ENCODE assay signal across 20 cellular contexts in the genomic region with DNA sequence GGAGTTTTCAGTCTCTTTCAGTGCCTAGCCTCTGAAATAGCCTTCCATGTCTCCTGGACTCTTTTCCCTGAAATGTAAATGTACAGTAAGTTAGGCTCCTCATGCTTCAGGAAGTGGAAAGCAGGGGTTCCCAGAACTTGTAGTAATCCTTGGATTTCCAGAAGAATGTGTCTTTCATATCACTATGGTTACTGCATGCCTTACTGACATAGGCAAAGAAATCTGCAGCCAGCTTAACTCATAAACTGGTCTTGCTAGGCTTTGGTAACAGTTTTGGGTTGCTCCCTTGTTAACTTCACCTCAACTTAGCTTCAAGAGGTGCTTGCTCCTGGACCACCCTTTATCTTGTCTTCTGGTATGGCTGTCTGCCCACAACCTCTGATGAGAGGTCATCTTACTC.
"Had no signal": no experiment of that assay in that cellular context is flagged by ENCODE, and none has a peak within 500 bp of the region (broad histone marks: within the 10 kb centered on the region; RNA-seq: fewer than 3 reads in every experiment).

No MANE protein-coding gene starts in this region.

- H3K9me3 Mint-ChIP-seq: type B pancreatic cell had no signal

- H3K27me3 Mint-ChIP-seq: activated CD4-positive, alpha-beta memory T cell treated with anti-CD3 and anti-CD28 coated beads, Interleukin-2, amount 10 ng/mL, durations not matched to agents 7 days and 5 days; naive thymus-derived CD4-positive, alpha-beta T cell; type B pancreatic cell had no signal

- DNase-seq: activated CD4-positive, alpha-beta memory T cell treated with anti-CD3 and anti-CD28 coated beads, Interleukin-2, amount 10 ng/mL, durations not matched to agents 7 days and 5 days; activated CD4-positive, alpha-beta T cell treated with anti-CD3 and anti-CD28 coated beads for 4 hours; activated effector memory CD4-positive, alpha-beta T cell treated with Interleukin-2 at 50 U/mL for 16 hours; activated naive CD4-positive, alpha-beta T cell treated with anti-CD3 and anti-CD28 coated beads, Interleukin-2, amount 50 U/mL, for 16 hours; activated T-cell treated with anti-CD3 and anti-CD28 coated beads, Interleukin-2, amount 50 U/mL, for 4 hours; adrenal gland; brain microvascular endothelial cell; dorsolateral prefrontal cortex; endodermal cell; hippocampal formation; mucosa of descending colon; naive thymus-derived CD4-positive, alpha-beta T cell; posterior cingulate gyrus; right cardiac atrium; SIG-M5; stimulated activated naive CD8-positive, alpha-beta T cell treated with anti-CD3 and anti-CD28 coated beads, Interleukin-15, Interleukin-2, amounts not matched to agents 100 U/mL and 50 U/mL, for 24 hours; T-helper 2 cell had no signal

- H3K36me3 Mint-ChIP-seq: naive thymus-derived CD4-positive, alpha-beta T cell; type B pancreatic cell; WTC11 had no signal

- H3K4me3 Mint-ChIP-seq: activated CD4-positive, alpha-beta memory T cell treated with anti-CD3 and anti-CD28 coated beads, Interleukin-2, amount 10 ng/mL, durations not matched to agents 7 days and 5 days; activated T-cell treated with anti-CD3 and anti-CD28 coated beads, Interleukin-2, amount 50 U/mL, for 4 hours; endodermal cell; naive thymus-derived CD4-positive, alpha-beta T cell; type B pancreatic cell; WTC11 had no signal

- ATAC-seq: activated T-cell treated with anti-CD3 and anti-CD28 coated beads, Interleukin-2, amount 50 U/mL, for 4 hours; naive thymus-derived CD4-positive, alpha-beta T cell; right cardiac atrium; stimulated activated naive CD8-positive, alpha-beta T cell treated with anti-CD3 and anti-CD28 coated beads, Interleukin-15, Interleukin-2, amounts not matched to agents 100 U/mL and 50 U/mL, for 24 hours; WTC11 had no signal

- H3K27ac Mint-ChIP-seq: activated CD4-positive, alpha-beta memory T cell treated with anti-CD3 and anti-CD28 coated beads, Interleukin-2, amount 10 ng/mL, durations not matched to agents 7 days and 5 days; endodermal cell; naive thymus-derived CD4-positive, alpha-beta T cell; WTC11 had no signal

- H3K4me3 ChIP-seq: adrenal gland, dorsolateral prefrontal cortex, lung, mucosa of descending colon had no signal

- H3K4me1 Mint-ChIP-seq: activated CD4-positive, alpha-beta memory T cell treated with anti-CD3 and anti-CD28 coated beads, Interleukin-2, amount 10 ng/mL, durations not matched to agents 7 days and 5 days; naive thymus-derived CD4-positive, alpha-beta T cell; WTC11 had no signal
